8 cellular contexts compared by ENCODE assay signal in the genomic region with DNA sequence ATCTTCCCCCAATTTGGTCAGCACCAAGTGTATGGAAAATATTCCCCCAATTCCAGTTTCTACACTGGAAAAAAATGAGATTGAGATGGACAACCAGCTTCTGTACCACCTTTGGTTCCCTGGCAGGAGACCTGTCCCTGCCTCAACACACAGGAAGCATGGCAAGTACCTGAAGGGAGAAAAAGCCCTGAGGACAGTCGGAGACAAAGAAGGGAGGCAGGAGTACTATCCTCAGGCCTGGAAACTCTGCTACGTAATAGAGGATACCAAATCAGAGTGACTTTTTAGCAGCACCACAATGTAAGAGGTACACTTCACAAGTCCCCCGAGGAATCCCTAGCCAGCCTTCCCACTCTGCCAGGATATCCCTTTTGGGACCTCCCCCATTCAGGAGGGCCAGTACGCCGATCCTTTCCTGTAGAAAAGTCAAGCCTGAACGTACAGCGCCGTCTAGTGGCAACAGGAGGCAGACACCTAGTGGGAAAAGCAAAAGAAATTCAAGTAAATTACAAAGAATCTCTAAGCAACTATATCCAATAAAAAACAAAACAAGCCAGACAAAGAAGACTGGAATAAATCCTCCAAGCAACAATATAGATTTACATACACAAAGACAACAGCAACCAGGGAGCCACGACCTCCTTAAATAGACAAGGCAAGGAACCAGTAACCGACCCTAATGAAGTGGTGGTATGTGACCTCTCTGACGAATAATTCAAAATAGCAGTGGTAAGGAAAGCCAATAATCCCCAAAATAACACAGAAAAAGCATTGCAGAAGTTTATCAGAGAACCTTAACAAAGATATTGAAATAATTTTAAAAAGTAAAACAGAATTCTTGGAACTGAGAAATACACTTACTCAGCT.
DNase-seq lines count a peak whose midpoint lies in the region; ATAC-seq, FAIRE-seq and TF ChIP-seq lines count a peak whose summit lies in the region.

No MANE protein-coding gene starts in this region.

- no peak overlapping the region for H3K27ac Mint-ChIP-seq in mesothelial cell of epicardium

- H3K9me1 ChIP-seq in K562 (ENCODE audit: control insufficient read depth, insufficient read depth, low read length): no peaks in the 10 kb centered on the region

- no peaks in the 10 kb centered on the region for H3K36me3 ChIP-seq in K562 (ENCODE audit: control insufficient read depth, insufficient read depth, low read length)

- no peaks in the 10 kb centered on the region for H3K4me1 Mint-ChIP-seq in mesothelial cell of epicardium

- H2AFZ ChIP-seq in K562 (ENCODE audit: low read depth, low read length): no peak overlapping the region

- H3K79me2 ChIP-seq in K562 (ENCODE audit: control insufficient read depth, insufficient read depth, low read length): no peaks in the 10 kb centered on the region

- no peaks in the 10 kb centered on the region for H3K36me3 Mint-ChIP-seq in mesothelial cell of epicardium

- peaks cover 44% of the 10 kb centered on the region for H3K9me3 Mint-ChIP-seq in mesothelial cell of epicardium

- ATAC-seq in GM21390 (IDR thresholded peaks at IDR 0.05; ENCODE audit: unreplicated experiment) (peak; percentile 75), K562 (peak; percentile 70), GM21825 (IDR thresholded peaks at IDR 0.05; ENCODE audit: unreplicated experiment) (no peak)

- in situ Hi-C loops in K562 (cut with MboI): no loop called here

- intact Hi-C loops in K562 (cut with micrococcal nuclease): no loop called here

- TF ChIP-seq CTCF in LNCaP clone FGC (IDR thresholded peaks at IDR 0.05; ENCODE audit: control insufficient read depth, extremely low read depth, insufficient read depth) (peak; percentile 74), K562 (IDR thresholded peaks at IDR 0.05 in 2 of 3, conservative IDR thresholded peaks at IDR 0.05 in 1 of 3; ENCODE audit: insufficient read depth in 2 of 3, low read depth in 1 of 3, low read length in 3 of 3) (peak; percentile 48 to 59 (median 49)), mesothelial cell of epicardium (IDR thresholded peaks at IDR 0.05; ENCODE audit: unreplicated experiment) (peak; percentile 50)

- BruUV-seq in K562 (replicated peaks; lab: Mats Ljungman, UMichigan): no TSS peak

- no peak for TF ChIP-seq POLR2A in K562 (conservative IDR thresholded peaks at IDR 0.05)

- H3K4me3 Mint-ChIP-seq in mesothelial cell of epicardium: no peak overlapping the region

- TF ChIP-seq EP300 in K562 (IDR thresholded peaks at IDR 0.05; ENCODE audit: low read length): no peak

- no peak overlapping the region for H3K27ac ChIP-seq in K562 (ENCODE audit: extremely low read depth, low read depth, low read length)

- H3K27me3 Mint-ChIP-seq in mesothelial cell of epicardium (ENCODE audit: low read depth): no peaks in the 10 kb centered on the region

- TF ChIP-seq RAD21 in K562 (CRISPR knock-in tag; conservative IDR thresholded peaks at IDR 0.05 in 1 of 2, IDR thresholded peaks at IDR 0.05 in 1 of 2): peak in 1 of 2 experiments; percentile 34; a peak in 1 of 4 replicates

- H3K4me2 ChIP-seq in K562 (ENCODE audit: insufficient read depth, low read length): no peak overlapping the region

- no peaks in the 10 kb centered on the region for H4K20me1 ChIP-seq in K562 (replicated peaks; ENCODE audit: control insufficient read depth, insufficient read depth, low read length)

- H3K4me3 ChIP-seq in LNCaP clone FGC (ENCODE audit: low read depth, low read length) (no peak overlapping the region), K562 (no peak overlapping the region)

- no peaks in the 10 kb centered on the region for H3K27me3 ChIP-seq in K562 (ENCODE audit: control insufficient read depth in 2 of 2, insufficient read depth in 2 of 2, low read length in 2 of 2)

- no peaks in the 10 kb centered on the region for H3K9me3 ChIP-seq in K562 (replicated peaks; ENCODE audit: control insufficient read depth, insufficient read depth, low read depth, low read length)

- CTCF ChIA-PET in K562 (lab: Yijun Ruan, JAX; ENCODE audit: low intra/inter-chr PET ratio): no interaction called here

- POLR2A ChIA-PET in K562 (lab: Yijun Ruan, JAX): no interaction called here

- DNase-seq in ELR (ENCODE audit: low read depth) (peak; percentile 54), LNCaP clone FGC (ENCODE audit: low read depth) (no peak), K562 (ENCODE audit: extremely low read depth in 1 of 4, low spot score in 3 of 4) (peak; percentile 10 to 28 (median 16)), mesothelial cell of epicardium (ENCODE audit: low spot score in 2 of 2, unreplicated experiment in 2 of 2) (no peak), anterior cingulate cortex (lab: John Stamatoyannopoulos, UW) (no peak)
- DNase-seq in activated CD4-positive, CD25-positive, alpha-beta regulatory T cell (lab: John Stamatoyannopoulos, UW): no peak

- no peaks in the 10 kb centered on the region for H3K4me1 ChIP-seq in K562 (replicated peaks in 1 of 2; ENCODE audit: control insufficient read depth in 2 of 2, insufficient read depth in 2 of 2, low read length in 2 of 2)

- H3K9ac ChIP-seq in K562 (ENCODE audit: insufficient read depth in 1 of 2, low read depth in 2 of 2, low read length in 2 of 2): no peak overlapping the region

- WGBS in K562 (ENCODE audit: insufficient coverage, low coverage, missing lambda C conversion rate): under 1% methylated on average over 11 of the region's 11 CpGs

- FAIRE-seq in K562 (lab: Jason Lieb, UNC): no peak

TF ChIP-seq in K562, 482 proteins besides CTCF, POLR2A, EP300 and RAD21:
- TF ChIP-seq, protein P1, sequence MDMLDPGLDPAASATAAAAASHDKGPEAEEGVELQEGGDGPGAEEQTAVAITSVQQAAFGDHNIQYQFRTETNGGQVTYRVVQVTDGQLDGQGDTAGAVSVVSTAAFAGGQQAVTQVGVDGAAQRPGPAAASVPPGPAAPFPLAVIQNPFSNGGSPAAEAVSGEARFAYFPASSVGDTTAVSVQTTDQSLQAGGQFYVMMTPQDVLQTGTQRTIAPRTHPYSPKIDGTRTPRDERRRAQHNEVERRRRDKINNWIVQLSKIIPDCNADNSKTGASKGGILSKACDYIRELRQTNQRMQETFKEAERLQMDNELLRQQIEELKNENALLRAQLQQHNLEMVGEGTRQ (CRISPR knock-in tag; IDR thresholded peaks at IDR 0.05): no peak
- no peak for TF ChIP-seq ZNF124 (CRISPR knock-in tag; IDR thresholded peaks at IDR 0.05)
- 0 out of 2 replicates have a peak, but pooled peaks have one; percentile 25 for TF ChIP-seq ZNF316 (IDR thresholded peaks at IDR 0.05)
- TF ChIP-seq RHOXF2B (CRISPR knock-in tag; conservative IDR thresholded peaks at IDR 0.05): no peak
- no peak for TF ChIP-seq YY1 (IDR thresholded peaks at IDR 0.05; ENCODE audit: borderline replicate concordance in 1 of 3, control insufficient read depth in 1 of 3, extremely low read depth in 1 of 3, insufficient read depth in 3 of 3, insufficient read length in 1 of 3, insufficient replicate concordance in 2 of 3, low read depth in 1 of 3, low read length in 2 of 3)

Comparison
In these comparisons a context has a peak if more than half of its experiments do, and no peak if none do; other contexts are left out.
1. DNase-seq: peak in ELR (single experiment) and K562 (4 of 4); none in LNCaP clone FGC (single experiment), mesothelial cell of epicardium (0 of 2), activated CD4-positive, CD25-positive, alpha-beta regulatory T cell (0 of 4) and anterior cingulate cortex (0 of 58).
2. Peak in every context shown above with its lines, with median percentiles within 50 percentile points of each other: CTCF ChIP-seq.